ENCODE assay signal across 8 cellular contexts in the genomic region with DNA sequence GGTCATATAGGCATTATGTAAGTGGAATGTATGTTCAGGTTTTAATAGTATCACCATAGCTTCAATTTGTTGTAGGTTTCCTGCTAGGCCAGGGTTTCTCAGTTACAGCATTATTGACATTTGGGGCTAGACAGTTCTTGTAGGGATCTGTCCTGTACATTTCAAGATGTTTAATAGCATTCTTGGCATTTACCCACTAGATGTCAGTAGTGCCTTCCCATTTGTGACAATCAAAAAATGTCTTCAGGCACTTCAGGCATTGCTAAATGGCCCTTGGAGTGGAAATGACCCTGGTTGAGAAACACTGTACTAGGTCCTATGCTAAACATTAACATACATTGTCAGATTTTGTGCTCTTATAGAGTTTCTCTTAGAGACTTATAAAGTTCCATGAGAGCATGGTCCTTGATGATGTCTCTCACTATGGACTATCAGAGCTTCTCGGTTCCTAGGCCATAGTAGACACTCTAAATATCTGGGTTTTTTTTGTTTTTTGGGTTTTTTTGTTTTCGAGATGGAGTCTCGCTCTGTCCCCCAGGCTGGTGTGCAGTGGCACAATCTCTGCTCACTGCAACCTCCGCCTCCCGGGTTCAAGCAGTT. TPM values are rescaled to one million over a fixed set of nuclear protein-coding genes. Genes with fewer than 3 reads are reported as not detected.
DNase-seq lines count a peak whose midpoint lies in the region; FAIRE-seq and TF ChIP-seq lines count a peak whose summit lies in the region.

No MANE protein-coding gene starts in this region.

- H3K36me3 ChIP-seq in SK-N-SH (replicated peaks in 1 of 2; ENCODE audit: control insufficient read depth in 1 of 2, insufficient read depth in 2 of 2, low read length in 1 of 2), result peaks cover 31 to 41% of the 10 kb centered on the region in 2 experiments
- peaks cover 0 to 7% of the 10 kb centered on the region in 2 donors for H3K36me3 ChIP-seq in small intestine (ENCODE audit: control insufficient read depth in 2 of 2, insufficient read depth in 2 of 2, low read length in 2 of 2)

- H2AFZ ChIP-seq in SK-N-SH (ENCODE audit: low read depth), result peak overlapping the region; percentile 94; the same call in 1 of the 2 replicates

- POLR2A ChIA-PET in SK-N-SH (lab: Yijun Ruan, JAX), result interaction anchor here (0.6 to 1.2 kb wide), 2 partner anchors 14 to 96 kb away, joined by 3 read pairs; no protein-coding TSS in a partner anchor

- DNase-seq in GM04504 (ENCODE audit: low read depth), result peak; percentile 34
- DNase-seq in NCI-H1105 treated with DMSO at 0.1 percent for 48 hours (lab: John Stamatoyannopoulos, UW), result peak; percentile 57
- peak; percentile 42 for DNase-seq in SK-N-SH
- DNase-seq in fibroblast of the conjunctiva (ENCODE audit: low read depth), result peak; percentile 53
- peak; percentile 72 for DNase-seq in small intestine
- DNase-seq in posterior cingulate gyrus, result no peak
- no peak for DNase-seq in C1 segment of cervical spinal cord (lab: John Stamatoyannopoulos, UW)

- TF ChIP-seq RAD21 in SK-N-SH (IDR thresholded peaks at IDR 0.05; ENCODE audit: low read length), result peak; percentile 85

- H3K4me1 ChIP-seq in SK-N-SH (ENCODE audit: control insufficient read depth in 1 of 2, insufficient read depth in 2 of 2, low read depth in 1 of 2, low read length in 1 of 2), result peaks cover 0 to 13% of the 10 kb centered on the region in 2 experiments; a peak in 2 of 4 replicates
- H3K4me1 ChIP-seq in small intestine (ENCODE audit: control insufficient read depth in 2 of 2, insufficient read depth in 1 of 2, low read depth in 1 of 2, low read length in 1 of 2), result peaks cover 2 to 3% of the 10 kb centered on the region in 2 donors

- H3K79me2 ChIP-seq in SK-N-SH (ENCODE audit: insufficient read depth), result peaks cover 61% of the 10 kb centered on the region

- H3K9me2 ChIP-seq in SK-N-SH, result no peaks in the 10 kb centered on the region

- CTCF ChIA-PET in SK-N-SH (lab: Yijun Ruan, JAX), result interaction anchor here (0.6 to 2.6 kb wide), 31 partner anchors 9 to 346 kb away, joined by 3 to 13 read pairs (median 4); partner anchors contain the start of genes CDC23, GFRA3, KDM3B and REEP2

- no peak for TF ChIP-seq EP300 in SK-N-SH (IDR thresholded peaks at IDR 0.05; ENCODE audit: borderline replicate concordance in 1 of 2, low read depth in 1 of 2, low read length in 1 of 2)

- H3K27ac ChIP-seq in 22Rv1, result peak overlapping the region; percentile 89
- H3K27ac ChIP-seq in SK-N-SH (ENCODE audit: low read depth in 2 of 2, low read length in 1 of 2), result no peak overlapping the region
- H3K27ac ChIP-seq in small intestine (ENCODE audit: low read depth in 1 of 2, low read length in 1 of 2), result no peak overlapping the region

- H3K27me3 ChIP-seq in SK-N-SH (ENCODE audit: insufficient read depth), result no peaks in the 10 kb centered on the region
- no peaks in the 10 kb centered on the region for H3K27me3 ChIP-seq in small intestine (ENCODE audit: control insufficient read depth in 2 of 2, insufficient read depth in 2 of 2, low read length in 2 of 2)

- peaks cover 9% of the 10 kb centered on the region for H3F3A ChIP-seq in SK-N-SH (replicated peaks; ENCODE audit: insufficient read depth)

- peaks cover 6% of the 10 kb centered on the region; the same call in 1 of the 2 replicates for H4K20me1 ChIP-seq in SK-N-SH (ENCODE audit: insufficient read depth)

- peak overlapping the region; percentile 95 for H3K4me2 ChIP-seq in SK-N-SH

- H3K9me3 ChIP-seq in SK-N-SH, result no peaks in the 10 kb centered on the region
- H3K9me3 ChIP-seq in small intestine (ENCODE audit: control insufficient read depth, low read depth), result no peaks in the 10 kb centered on the region

- H3K4me3 ChIP-seq in SK-N-SH (ENCODE audit: low read depth in 2 of 2, low read length in 1 of 2) (peak overlapping the region; percentile 81 to 90), small intestine (ENCODE audit: low read depth in 1 of 2, low read length in 2 of 2) (no peak overlapping the region)

- intact Hi-C loops in posterior cingulate gyrus (cut with DNase I), result no loop called here

- 72% methylated on average over 5 of the region's 5 CpGs for WGBS in SK-N-SH (ENCODE audit: low lambda C conversion rate)
- WGBS in small intestine, 3 donors, result 73 to 79% (median 74%) methylated on average over 5 of the region's 5 CpGs

- H3K9ac ChIP-seq in SK-N-SH, result peak overlapping the region; percentile 78; the same call in 1 of the 2 replicates

- peak; percentile 80 for TF ChIP-seq CTCF in 22Rv1 (IDR thresholded peaks at IDR 0.05)
- TF ChIP-seq CTCF in SK-N-SH (IDR thresholded peaks at IDR 0.05), result peak; percentile 69

- FAIRE-seq in small intestine (lab: Jason Lieb, UNC), result no peak

TF ChIP-seq in SK-N-SH, 30 proteins besides CTCF, POLR2A, EP300 and RAD21:
- TF ChIP-seq RXRA (IDR thresholded peaks at IDR 0.05; ENCODE audit: borderline replicate concordance, low read depth) (no peak), NRF1 (IDR thresholded peaks at IDR 0.05; ENCODE audit: low read depth, low read length) (no peak), MXI1 (IDR thresholded peaks at IDR 0.05; ENCODE audit: low read depth, low read length) (peak; percentile 68; the same call in 1 of the 2 replicates), SIN3A (IDR thresholded peaks at IDR 0.05; ENCODE audit: borderline replicate concordance, low read depth, low read length) (peak; percentile 48; the same call in 1 of the 2 replicates), SMC3 (IDR thresholded peaks at IDR 0.05; ENCODE audit: low read depth, low read length) (peak; percentile 50), GABPA (IDR thresholded peaks at IDR 0.05; ENCODE audit: low read depth) (no peak), JUND (IDR thresholded peaks at IDR 0.05) (no peak), TEAD4 (IDR thresholded peaks at IDR 0.05; ENCODE audit: borderline replicate concordance, insufficient read depth) (no peak), TAF1 (IDR thresholded peaks at IDR 0.05; ENCODE audit: borderline replicate concordance, low read depth, low read length) (no peak), FOXM1 (IDR thresholded peaks at IDR 0.05; ENCODE audit: low read depth) (no peak)

RNA-seq across cellular contexts. Expression of gene KIF20A, which starts 1.4 kb away (rescaled TPM):
- polyA plus RNA-seq in SK-N-SH (2012; rRNA removed) (16.0 and 17.4 TPM in 2 replicates), small intestine (10 to 100 TPM in 1 of 3 donors, 1 to 10 TPM in 1, under 1 TPM in 1; 0.27 to 10.2 (median 2.5) TPM)
- polyA plus RNA-seq in SK-N-SH (2012; cell fraction: cytosol; rRNA removed), result 12.8 and 17.5 TPM in 2 replicates
- polyA plus RNA-seq in SK-N-SH (2012; cell fraction: nucleus; rRNA removed), result 10.1 and 19.3 TPM in 2 replicates

RNA-seq across cellular contexts. Expression of gene BRD8, which starts 1.9 kb away (rescaled TPM):
- polyA plus RNA-seq in SK-N-SH (2012; rRNA removed) (46.2 and 64.4 TPM in 2 replicates), small intestine (10 to 100 TPM; 17.0 to 28.7 (median 28.0) TPM)
- polyA plus RNA-seq in SK-N-SH (2012; cell fraction: cytosol; rRNA removed), result 39.7 and 41.2 TPM in 2 replicates
- 74.6 and 144 TPM in 2 replicates for polyA plus RNA-seq in SK-N-SH (2012; cell fraction: nucleus; rRNA removed)

RNA-seq across cellular contexts. Expression of gene CDC23, which starts 32.8 kb away (rescaled TPM):
- polyA plus RNA-seq in SK-N-SH (2012; rRNA removed), result 20.2 and 31.5 TPM in 2 replicates
- polyA plus RNA-seq in SK-N-SH (2012; cell fraction: cytosol; rRNA removed), result 25.2 and 25.9 TPM in 2 replicates
- polyA plus RNA-seq in SK-N-SH (2012; cell fraction: nucleus; rRNA removed), result 22.5 and 40.4 TPM in 2 replicates
- 10 to 100 TPM in 2 of 3 donors, 1 to 10 TPM in 1; 5.9 to 14.5 (median 10.3) TPM for polyA plus RNA-seq in small intestine

RNA-seq across cellular contexts. Expression of gene NME5, which starts 41.1 kb away (rescaled TPM):
- polyA plus RNA-seq in SK-N-SH (2012; rRNA removed) (3.7 and 4.1 TPM in 2 replicates), small intestine (1 to 10 TPM in 1 of 3 donors, not detected in 2; 1.3 TPM)
- polyA plus RNA-seq in SK-N-SH (2012; cell fraction: cytosol; rRNA removed), result 5.4 and 7.6 TPM in 2 replicates
- 2.2 and 3.1 TPM in 2 replicates for polyA plus RNA-seq in SK-N-SH (2012; cell fraction: nucleus; rRNA removed)

Comparison
In these comparisons a context has a peak if more than half of its experiments do, and no peak if none do; other contexts are left out.
1. DNase-seq: peak in GM04504 (single experiment), NCI-H1105 treated with DMSO at 0.1 percent for 48 hours (single experiment), SK-N-SH (single experiment), fibroblast of the conjunctiva (single experiment) and small intestine (single experiment); none in posterior cingulate gyrus (0 of 10) and C1 segment of cervical spinal cord (0 of 14).
2. H3K4me3 ChIP-seq: peak in SK-N-SH (2 of 2); none in small intestine (0 of 2).